In the genomic region with DNA sequence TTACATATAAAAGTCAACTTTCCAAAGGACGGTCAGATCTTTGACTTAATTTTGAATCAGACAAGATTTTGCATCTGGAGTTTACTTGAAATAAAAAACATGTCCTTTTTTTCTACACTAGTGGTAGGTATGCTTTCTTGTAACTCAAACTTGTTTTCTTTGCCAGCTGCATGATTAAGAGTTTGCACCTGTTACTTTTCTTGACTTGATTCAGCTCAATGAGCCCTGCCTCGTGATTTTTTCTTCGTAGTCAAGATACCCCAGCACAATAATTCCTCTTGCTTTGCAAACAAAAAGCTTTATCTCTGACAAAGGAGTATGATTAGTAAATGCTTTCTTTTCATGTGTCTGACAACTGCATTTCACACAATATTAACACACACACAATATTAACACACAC, we compare ENCODE assay signal across 19 cellular contexts.
A peak's percentile ranks its signal among the peaks of the same experiment; 100 is the strongest.
DNase-seq lines count a peak whose midpoint lies in the region; ATAC-seq and TF ChIP-seq lines count a peak whose summit lies in the region.
"Had no signal": no experiment of that assay in that cellular context is flagged by ENCODE, and none has a peak within 500 bp of the region (broad histone marks: within the 10 kb centered on the region; RNA-seq: fewer than 3 reads in every experiment).

No MANE protein-coding gene starts in this region.

- H3K27me3 Mint-ChIP-seq in activated naive CD4-positive, alpha-beta T cell treated with anti-CD3 and anti-CD28 coated beads for 36 hours (ENCODE audit: low read depth) = no peaks in the 10 kb centered on the region
- H3K27me3 Mint-ChIP-seq in activated T-helper 2 cell treated with anti-CD3 and anti-CD28 coated beads, Interferon-gamma antibody, Interleukin-2, Interleukin-4, amounts not matched to agents 10 μg/mL and 5 μg/mL and 100 μg/mL, durations not matched to agents 14 hours and 24 hours and 36 hours (ENCODE audit: low read depth) = no peaks in the 10 kb centered on the region
- peaks cover 0 to 19% (median 0%) of the 10 kb centered on the region in 5 donors for H3K27me3 Mint-ChIP-seq in naive thymus-derived CD4-positive, alpha-beta T cell

- no peaks in the 10 kb centered on the region for H3K9me2 ChIP-seq in OCI-LY1 (ENCODE audit: low read depth, low read length)

- peak overlapping the region; percentile 38; the same call in 1 of the 2 replicates for H3K4me2 ChIP-seq in OCI-LY1 (ENCODE audit: low read length)
- H3K4me2 ChIP-seq: KMS-11 had no signal

- no peaks in the 10 kb centered on the region for H3K36me3 ChIP-seq in OCI-LY1 (ENCODE audit: insufficient read depth, low read length)
- no peaks in the 10 kb centered on the region for H3K36me3 ChIP-seq in naive thymus-derived CD4-positive, alpha-beta T cell (ENCODE audit: control insufficient read depth in 2 of 3, insufficient read depth in 3 of 3, low read length in 3 of 3)

- no peaks in the 10 kb centered on the region for H3K79me2 ChIP-seq in OCI-LY1 (ENCODE audit: insufficient read depth, low read length)

- H3F3A ChIP-seq in OCI-LY1 (ENCODE audit: insufficient read depth, low read length) = no peaks in the 10 kb centered on the region

- peak overlapping the region; percentile 76 for H3K4me3 Mint-ChIP-seq in activated naive CD4-positive, alpha-beta T cell treated with anti-CD3 and anti-CD28 coated beads for 36 hours
- H3K4me3 Mint-ChIP-seq in activated T-helper 2 cell treated with anti-CD3 and anti-CD28 coated beads, Interferon-gamma antibody, Interleukin-2, Interleukin-4, amounts not matched to agents 10 μg/mL and 5 μg/mL and 100 μg/mL, durations not matched to agents 14 hours and 24 hours and 36 hours (ENCODE audit: low read depth) = peak overlapping the region; percentile 76
- H3K4me3 Mint-ChIP-seq in naive thymus-derived CD4-positive, alpha-beta T cell = peak overlapping the region in 4 of 10 donors; percentile 28 to 90 (median 54)

- intact Hi-C loops in activated naive CD4-positive, alpha-beta T cell treated with anti-CD3 and anti-CD28 coated beads for 36 hours (cut with micrococcal nuclease) = loop anchor here (2.0 to 10.0 kb wide), 3 partner anchors 227 to 1139 kb away; partner anchors contain the start of gene PTGR3
- intact Hi-C loops in activated T-helper 2 cell treated with anti-CD3 and anti-CD28 coated beads, Interferon-gamma antibody, Interleukin-2, Interleukin-4, amounts not matched to agents 10 μg/mL and 5 μg/mL and 100 μg/mL, durations not matched to agents 14 hours and 24 hours and 36 hours (cut with micrococcal nuclease) = no loop called here
- intact Hi-C loops in naive thymus-derived CD4-positive, alpha-beta T cell (cut with micrococcal nuclease) = loop anchor here in 1 of 2 donors (2.0 kb wide), 2 partner anchors 25 to 433 kb away; no protein-coding TSS in a partner anchor

- H3K27ac Mint-ChIP-seq in activated naive CD4-positive, alpha-beta T cell treated with anti-CD3 and anti-CD28 coated beads for 36 hours = peak overlapping the region; percentile 88
- H3K27ac Mint-ChIP-seq in activated T-helper 2 cell treated with anti-CD3 and anti-CD28 coated beads, Interferon-gamma antibody, Interleukin-2, Interleukin-4, amounts not matched to agents 10 μg/mL and 5 μg/mL and 100 μg/mL, durations not matched to agents 14 hours and 24 hours and 36 hours = peak overlapping the region; percentile 81
- peak overlapping the region; percentile 22 to 87 (median 73) for H3K27ac Mint-ChIP-seq in naive thymus-derived CD4-positive, alpha-beta T cell

- no peak overlapping the region for H2AFZ ChIP-seq in OCI-LY1 (ENCODE audit: low read length)

- POLR2A ChIA-PET in naive thymus-derived CD4-positive, alpha-beta T cell (lab: Charles Lee) = interaction anchor here (1.0 to 4.8 kb wide), 2 partner anchors 15 to 17 kb away, joined by 4 to 47 read pairs; no protein-coding TSS in a partner anchor

- H3K27me3 ChIP-seq in OCI-LY1 (ENCODE audit: insufficient read depth, low read length) = no peaks in the 10 kb centered on the region
- no peaks in the 10 kb centered on the region for H3K27me3 ChIP-seq in naive thymus-derived CD4-positive, alpha-beta T cell (ENCODE audit: control insufficient read depth in 2 of 2, insufficient read depth in 2 of 2, low read length in 2 of 2)

- CTCF ChIA-PET in activated naive CD4-positive, alpha-beta T cell treated with anti-CD3 and anti-CD28 coated beads for 36 hours (lab: Charles Lee) = interaction anchor here (0.6 to 6.7 kb wide), 3 partner anchors 17 to 25 kb away, joined by 3 to 54 read pairs (median 15); no protein-coding TSS in a partner anchor
- CTCF ChIA-PET in naive thymus-derived CD4-positive, alpha-beta T cell (lab: Charles Lee) = interaction anchor here (1.6 to 4.3 kb wide), 2 partner anchors 17 to 49 kb away, joined by 4 to 30 read pairs; no protein-coding TSS in a partner anchor

- H3K36me3 Mint-ChIP-seq in activated naive CD4-positive, alpha-beta T cell treated with anti-CD3 and anti-CD28 coated beads for 36 hours (ENCODE audit: low read depth) = no peaks in the 10 kb centered on the region
- peaks cover 2% of the 10 kb centered on the region for H3K36me3 Mint-ChIP-seq in activated T-helper 2 cell treated with anti-CD3 and anti-CD28 coated beads, Interferon-gamma antibody, Interleukin-2, Interleukin-4, amounts not matched to agents 10 μg/mL and 5 μg/mL and 100 μg/mL, durations not matched to agents 14 hours and 24 hours and 36 hours (ENCODE audit: low read depth)
- H3K36me3 Mint-ChIP-seq in naive thymus-derived CD4-positive, alpha-beta T cell = peaks cover 0 to 4% (median 0%) of the 10 kb centered on the region in 5 donors

- peaks cover 40% of the 10 kb centered on the region for H3K4me1 Mint-ChIP-seq in activated naive CD4-positive, alpha-beta T cell treated with anti-CD3 and anti-CD28 coated beads for 36 hours (ENCODE audit: low read depth)
- peaks cover 49% of the 10 kb centered on the region for H3K4me1 Mint-ChIP-seq in activated T-helper 2 cell treated with anti-CD3 and anti-CD28 coated beads, Interferon-gamma antibody, Interleukin-2, Interleukin-4, amounts not matched to agents 10 μg/mL and 5 μg/mL and 100 μg/mL, durations not matched to agents 14 hours and 24 hours and 36 hours (ENCODE audit: low read depth)
- H3K4me1 Mint-ChIP-seq in naive thymus-derived CD4-positive, alpha-beta T cell = peaks cover 0 to 47% (median 37%) of the 10 kb centered on the region in 7 donors

- no peaks in the 10 kb centered on the region for H3K9me3 Mint-ChIP-seq in activated naive CD4-positive, alpha-beta T cell treated with anti-CD3 and anti-CD28 coated beads for 36 hours
- no peaks in the 10 kb centered on the region for H3K9me3 Mint-ChIP-seq in activated T-helper 2 cell treated with anti-CD3 and anti-CD28 coated beads, Interferon-gamma antibody, Interleukin-2, Interleukin-4, amounts not matched to agents 10 μg/mL and 5 μg/mL and 100 μg/mL, durations not matched to agents 14 hours and 24 hours and 36 hours
- no peaks in the 10 kb centered on the region for H3K9me3 Mint-ChIP-seq in naive thymus-derived CD4-positive, alpha-beta T cell

- no peaks in the 10 kb centered on the region for H3K9me3 ChIP-seq in OCI-LY1 (ENCODE audit: low read length)
- H3K9me3 ChIP-seq in naive thymus-derived CD4-positive, alpha-beta T cell (ENCODE audit: control insufficient read depth in 2 of 3, low read length in 3 of 3) = no peaks in the 10 kb centered on the region

- H3K27ac ChIP-seq in OCI-LY1 (ENCODE audit: low read depth, low read length, poor library complexity, severe bottlenecking) = peak overlapping the region; percentile 73
- H3K27ac ChIP-seq in naive thymus-derived CD4-positive, alpha-beta T cell (ENCODE audit: low read depth, low read length) = peak overlapping the region; percentile 12
- H3K27ac ChIP-seq: KMS-11 had no signal

- H3K4me1 ChIP-seq in OCI-LY1 (ENCODE audit: insufficient read depth, low read length, severe bottlenecking) = peaks cover 43% of the 10 kb centered on the region
- peaks cover 0 to 24% of the 10 kb centered on the region in 2 donors for H3K4me1 ChIP-seq in naive thymus-derived CD4-positive, alpha-beta T cell (ENCODE audit: control insufficient read depth in 2 of 2, insufficient read depth in 2 of 2, low read length in 2 of 2)

- H4K20me1 ChIP-seq in OCI-LY1 (ENCODE audit: insufficient read depth, low read length) = no peaks in the 10 kb centered on the region

- H3K9ac ChIP-seq in OCI-LY1 (ENCODE audit: low read length) = no peak overlapping the region; the same call in 1 of the 2 replicates
- H3K9ac ChIP-seq: KMS-11 had no signal

- no peak for ATAC-seq in naive thymus-derived CD4-positive, alpha-beta T cell
- ATAC-seq: HepG2 had no signal

- DNase-seq in activated naive CD4-positive, alpha-beta T cell treated with anti-CD3 and anti-CD28 coated beads for 36 hours = peak; percentile 19
- DNase-seq in activated naive CD4-positive, alpha-beta T cell treated with anti-CD3 and anti-CD28 coated beads, Interleukin-2, amount 50 U/mL, for 16 hours = no peak
- no peak for DNase-seq in activated T-helper 2 cell treated with anti-CD3 and anti-CD28 coated beads, Interferon-gamma antibody, Interleukin-2, Interleukin-4, amounts not matched to agents 10 μg/mL and 5 μg/mL and 100 μg/mL, durations not matched to agents 14 hours and 24 hours and 36 hours (ENCODE audit: low spot score)
- no peak for DNase-seq in naive thymus-derived CD4-positive, alpha-beta T cell
- DNase-seq in COR-L47 (lab: John Stamatoyannopoulos, UW) (no peak), GM10266 (ENCODE audit: extremely low spot score) (no peak), GM19240 (ENCODE audit: insufficient read length, low spot score) (no peak)
- DNase-seq: ACHN, DMS 273 treated with DMSO at 0.1 percent for 48 hours, EL, NCI-H1092 treated with DMSO at 0.1 percent for 48 hours, NCI-H1694 treated with DMSO at 0.1 percent for 48 hours, NCI-H2171, NCI-H446 treated with DMSO at 0.1 percent for 48 hours, NCI-H748 treated with DMSO at 0.1 percent for 48 hours, SIG-M5 had no signal

- peak overlapping the region; percentile 34 for H3K4me3 ChIP-seq in OCI-LY1 (ENCODE audit: low read depth, low read length, poor library complexity, severe bottlenecking)
- no peak overlapping the region for H3K4me3 ChIP-seq in naive thymus-derived CD4-positive, alpha-beta T cell (ENCODE audit: low read length)

- TF ChIP-seq CTCF in OCI-LY1 (IDR thresholded peaks at IDR 0.05; ENCODE audit: low read length) (no peak), GM10266 (IDR thresholded peaks at IDR 0.05; ENCODE audit: control insufficient read depth, insufficient read depth, low read depth, missing control alignments) (no peak)
